ENCODE assay signal across 1 cellular context in genomic region chr1:26824735-26825134, GRCh38.
TF ChIP-seq lines count a peak whose summit lies in the region.

No MANE protein-coding gene starts in this region.

TF ChIP-seq in IMR-90, 13 proteins besides CTCF, POLR2A, EP300 and RAD21 (continued from another document):
- no peak for TF ChIP-seq CEBPB (IDR thresholded peaks at IDR 0.05; ENCODE audit: low read depth, low read length)
- TF ChIP-seq SMC3 (IDR thresholded peaks at IDR 0.05; ENCODE audit: low read depth, low read length), result no peak
- no peak for TF ChIP-seq NFE2L2 (IDR thresholded peaks at IDR 0.05; ENCODE audit: low read depth, low read length)
- TF ChIP-seq, protein P1, sequence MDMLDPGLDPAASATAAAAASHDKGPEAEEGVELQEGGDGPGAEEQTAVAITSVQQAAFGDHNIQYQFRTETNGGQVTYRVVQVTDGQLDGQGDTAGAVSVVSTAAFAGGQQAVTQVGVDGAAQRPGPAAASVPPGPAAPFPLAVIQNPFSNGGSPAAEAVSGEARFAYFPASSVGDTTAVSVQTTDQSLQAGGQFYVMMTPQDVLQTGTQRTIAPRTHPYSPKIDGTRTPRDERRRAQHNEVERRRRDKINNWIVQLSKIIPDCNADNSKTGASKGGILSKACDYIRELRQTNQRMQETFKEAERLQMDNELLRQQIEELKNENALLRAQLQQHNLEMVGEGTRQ (IDR thresholded peaks at IDR 0.05; ENCODE audit: low read depth, low read length), result no peak
- no peak for TF ChIP-seq RCOR1 (IDR thresholded peaks at IDR 0.05; ENCODE audit: insufficient replicate concordance, low read length)
- TF ChIP-seq FOS (IDR thresholded peaks at IDR 0.05; ENCODE audit: low read depth, low read length), result no peak
- no peak for TF ChIP-seq CHD1 (IDR thresholded peaks at IDR 0.05; ENCODE audit: low read depth, low read length)
- no peak for TF ChIP-seq RFX5 (IDR thresholded peaks at IDR 0.05; ENCODE audit: low read depth, low read length)
- TF ChIP-seq MAFK (IDR thresholded peaks at IDR 0.05; ENCODE audit: low read depth, low read length), result no peak
- no peak for TF ChIP-seq MAZ (IDR thresholded peaks at IDR 0.05; ENCODE audit: borderline replicate concordance, low read depth, low read length)
